ENCODE assay signal across 9 cellular contexts in the genomic region with DNA sequence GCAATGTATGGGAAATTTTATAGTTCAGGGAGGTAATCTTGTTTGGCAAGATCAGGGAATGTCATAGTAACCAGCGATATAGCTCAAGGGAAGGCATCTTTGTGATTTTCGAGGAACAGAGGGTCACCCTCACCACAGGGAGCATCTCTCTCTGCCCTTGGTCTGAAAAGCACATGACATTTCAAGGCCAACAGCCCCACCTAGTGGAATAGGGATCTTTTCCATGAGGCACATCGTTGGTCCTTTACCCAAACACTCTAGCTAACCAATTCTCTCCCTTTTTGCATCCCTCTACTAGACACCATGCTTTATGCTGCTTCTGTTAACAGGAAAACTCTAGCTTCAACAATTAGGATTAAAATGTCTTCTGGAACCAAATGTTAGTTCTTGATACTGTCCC.
DNase-seq lines count a peak whose midpoint lies in the region; ATAC-seq and TF ChIP-seq lines count a peak whose summit lies in the region.
"Had no signal": no experiment of that assay in that cellular context is flagged by ENCODE, and none has a peak within 500 bp of the region (broad histone marks: within the 10 kb centered on the region; RNA-seq: fewer than 3 reads in every experiment).

No MANE protein-coding gene starts in this region.

- H3K27ac ChIP-seq in effector memory CD4-positive, alpha-beta T cell (ENCODE audit: insufficient read depth, low read length, poor library complexity, severe bottlenecking): no peak overlapping the region

- H3K4me3 Mint-ChIP-seq in chondrocyte (ENCODE audit: unreplicated experiment): no peak overlapping the region

- H3K36me3 ChIP-seq in effector memory CD4-positive, alpha-beta T cell (ENCODE audit: control insufficient read depth, insufficient read depth, low read length): no peaks in the 10 kb centered on the region

- no peaks in the 10 kb centered on the region for H3K4me1 ChIP-seq in effector memory CD4-positive, alpha-beta T cell (ENCODE audit: control insufficient read depth, insufficient read depth, low read length, poor library complexity, severe bottlenecking)

- POLR2A ChIA-PET in GM10248 (lab: Yijun Ruan, JAX): no interaction called here

- TF ChIP-seq CTCF in GM10248 (IDR thresholded peaks at IDR 0.05; ENCODE audit: control extremely low read depth, extremely low read depth, low read depth, missing control alignments) (peak; percentile 40), chondrocyte (IDR thresholded peaks at IDR 0.05) (peak; percentile 49)

- peaks cover 21% of the 10 kb centered on the region for H3K9me3 Mint-ChIP-seq in chondrocyte (ENCODE audit: low read depth)

- no peaks in the 10 kb centered on the region for H3K27me3 ChIP-seq in effector memory CD4-positive, alpha-beta T cell (replicated peaks; ENCODE audit: control insufficient read depth, insufficient read depth, low read length, poor library complexity, severe bottlenecking)

- H3K4me3 ChIP-seq in effector memory CD4-positive, alpha-beta T cell (ENCODE audit: insufficient read depth, low read depth, low read length, poor library complexity, severe bottlenecking): no peak overlapping the region
- H3K4me3 ChIP-seq: mucosa of descending colon had no signal

- peak; percentile 67 for ATAC-seq in HG02981 (IDR thresholded peaks at IDR 0.05; ENCODE audit: unreplicated experiment)
- ATAC-seq: mucosa of descending colon had no signal

- DNase-seq in AG08396 (ENCODE audit: low spot score) (peak; percentile 15), GM10248 (ENCODE audit: extremely low spot score) (peak; percentile 6), RKO (ENCODE audit: low spot score) (peak; percentile 33), chondrocyte (ENCODE audit: low spot score) (no peak), OCI-M2 (lab: John Stamatoyannopoulos, UW; ENCODE audit: unreplicated experiment) (no peak)
- DNase-seq in stimulated activated CD4-positive, alpha-beta T cell treated with anti-CD3 and anti-CD28 coated beads, Interleukin-2, amount 100 ng/mL, for 24 hours: peak; percentile 15 to 24
- no peak for DNase-seq in effector memory CD4-positive, alpha-beta T cell

- H3K27me3 Mint-ChIP-seq in chondrocyte (ENCODE audit: low read depth): no peaks in the 10 kb centered on the region

- H3K4me1 Mint-ChIP-seq in chondrocyte (ENCODE audit: low read depth): no peaks in the 10 kb centered on the region

- CTCF ChIA-PET in GM10248 (lab: Yijun Ruan, JAX): interaction anchor here (1.2 to 1.5 kb wide), 5 partner anchors 28 to 871 kb away, joined by 3 to 4 read pairs (median 3); no protein-coding TSS in a partner anchor

- H3K36me3 Mint-ChIP-seq in chondrocyte (ENCODE audit: low read depth): peaks cover 1% of the 10 kb centered on the region

- no peak overlapping the region for H3K27ac Mint-ChIP-seq in chondrocyte (ENCODE audit: unreplicated experiment)

- H3K9me3 ChIP-seq in effector memory CD4-positive, alpha-beta T cell (ENCODE audit: control insufficient read depth, low read length): no peaks in the 10 kb centered on the region

Comparison
In these comparisons a context has a peak if more than half of its experiments do, and no peak if none do; other contexts are left out.
1. DNase-seq: peak in AG08396 (single experiment), GM10248 (single experiment), RKO (single experiment) and stimulated activated CD4-positive, alpha-beta T cell treated with anti-CD3 and anti-CD28 coated beads, Interleukin-2, amount 100 ng/mL, for 24 hours (2 of 2); none in chondrocyte (single experiment), effector memory CD4-positive, alpha-beta T cell (0 of 3) and OCI-M2 (single experiment).